ENCODE assay signal across 1 cellular context in the genomic region with DNA sequence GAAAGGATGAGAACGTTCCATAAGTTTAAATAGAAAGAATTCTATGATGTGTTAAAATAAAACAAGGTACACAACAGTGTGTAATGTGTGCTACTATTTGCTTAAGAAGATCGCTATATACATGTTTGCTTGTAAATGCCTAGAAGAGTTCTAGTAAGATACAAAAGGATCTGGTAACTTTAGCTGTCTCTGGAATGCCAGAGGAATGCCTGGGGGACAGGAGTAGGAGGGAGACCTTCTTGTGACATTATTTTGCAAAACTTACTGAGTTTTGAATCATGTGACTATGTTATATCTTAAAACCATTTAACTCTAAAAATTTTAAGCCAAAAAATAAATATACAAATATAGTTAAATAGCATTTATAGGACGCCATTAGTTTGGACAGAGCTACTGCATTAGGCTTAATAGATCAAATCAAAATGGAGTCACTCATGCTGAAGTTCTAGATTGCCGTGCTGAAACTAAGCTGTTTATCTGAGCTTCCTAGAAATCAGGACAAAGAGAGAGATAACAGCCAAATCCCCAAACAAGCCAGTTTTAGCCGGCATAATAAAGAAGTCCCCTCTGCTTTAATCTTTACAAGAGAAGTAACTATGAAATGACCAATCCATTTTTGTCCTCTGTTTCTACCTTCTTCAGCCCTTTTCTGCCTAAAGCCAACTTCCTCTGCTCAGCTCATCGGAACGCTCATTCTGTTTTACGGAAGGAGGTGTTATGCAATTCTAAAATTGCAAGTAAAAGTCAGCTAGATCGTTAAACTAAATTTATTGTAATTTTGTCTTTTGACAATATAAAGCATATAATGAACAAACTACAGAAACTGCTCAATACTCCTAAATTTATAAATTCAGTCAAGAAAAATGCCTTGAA.
TF ChIP-seq lines count a peak whose summit lies in the region.

No MANE protein-coding gene starts in this region.

TF ChIP-seq in GM12878, 131 proteins besides CTCF, POLR2A, EP300 and RAD21 (continued from another document):
- TF ChIP-seq, protein P1, sequence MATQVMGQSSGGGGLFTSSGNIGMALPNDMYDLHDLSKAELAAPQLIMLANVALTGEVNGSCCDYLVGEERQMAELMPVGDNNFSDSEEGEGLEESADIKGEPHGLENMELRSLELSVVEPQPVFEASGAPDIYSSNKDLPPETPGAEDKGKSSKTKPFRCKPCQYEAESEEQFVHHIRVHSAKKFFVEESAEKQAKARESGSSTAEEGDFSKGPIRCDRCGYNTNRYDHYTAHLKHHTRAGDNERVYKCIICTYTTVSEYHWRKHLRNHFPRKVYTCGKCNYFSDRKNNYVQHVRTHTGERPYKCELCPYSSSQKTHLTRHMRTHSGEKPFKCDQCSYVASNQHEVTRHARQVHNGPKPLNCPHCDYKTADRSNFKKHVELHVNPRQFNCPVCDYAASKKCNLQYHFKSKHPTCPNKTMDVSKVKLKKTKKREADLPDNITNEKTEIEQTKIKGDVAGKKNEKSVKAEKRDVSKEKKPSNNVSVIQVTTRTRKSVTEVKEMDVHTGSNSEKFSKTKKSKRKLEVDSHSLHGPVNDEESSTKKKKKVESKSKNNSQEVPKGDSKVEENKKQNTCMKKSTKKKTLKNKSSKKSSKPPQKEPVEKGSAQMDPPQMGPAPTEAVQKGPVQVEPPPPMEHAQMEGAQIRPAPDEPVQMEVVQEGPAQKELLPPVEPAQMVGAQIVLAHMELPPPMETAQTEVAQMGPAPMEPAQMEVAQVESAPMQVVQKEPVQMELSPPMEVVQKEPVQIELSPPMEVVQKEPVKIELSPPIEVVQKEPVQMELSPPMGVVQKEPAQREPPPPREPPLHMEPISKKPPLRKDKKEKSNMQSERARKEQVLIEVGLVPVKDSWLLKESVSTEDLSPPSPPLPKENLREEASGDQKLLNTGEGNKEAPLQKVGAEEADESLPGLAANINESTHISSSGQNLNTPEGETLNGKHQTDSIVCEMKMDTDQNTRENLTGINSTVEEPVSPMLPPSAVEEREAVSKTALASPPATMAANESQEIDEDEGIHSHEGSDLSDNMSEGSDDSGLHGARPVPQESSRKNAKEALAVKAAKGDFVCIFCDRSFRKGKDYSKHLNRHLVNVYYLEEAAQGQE (IDR thresholded peaks at IDR 0.05; ENCODE audit: low read depth, low read length) = no peak
- no peak for TF ChIP-seq POU2F2 (IDR thresholded peaks at IDR 0.05; ENCODE audit: borderline replicate concordance, low read depth, low read length)
- TF ChIP-seq, protein P2, sequence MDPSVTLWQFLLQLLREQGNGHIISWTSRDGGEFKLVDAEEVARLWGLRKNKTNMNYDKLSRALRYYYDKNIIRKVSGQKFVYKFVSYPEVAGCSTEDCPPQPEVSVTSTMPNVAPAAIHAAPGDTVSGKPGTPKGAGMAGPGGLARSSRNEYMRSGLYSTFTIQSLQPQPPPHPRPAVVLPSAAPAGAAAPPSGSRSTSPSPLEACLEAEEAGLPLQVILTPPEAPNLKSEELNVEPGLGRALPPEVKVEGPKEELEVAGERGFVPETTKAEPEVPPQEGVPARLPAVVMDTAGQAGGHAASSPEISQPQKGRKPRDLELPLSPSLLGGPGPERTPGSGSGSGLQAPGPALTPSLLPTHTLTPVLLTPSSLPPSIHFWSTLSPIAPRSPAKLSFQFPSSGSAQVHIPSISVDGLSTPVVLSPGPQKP (IDR thresholded peaks at IDR 0.05; ENCODE audit: low read depth, low read length) = no peak
- TF ChIP-seq CHD2 (IDR thresholded peaks at IDR 0.05; ENCODE audit: borderline replicate concordance, low read depth, low read length) = no peak
- TF ChIP-seq, protein P3, sequence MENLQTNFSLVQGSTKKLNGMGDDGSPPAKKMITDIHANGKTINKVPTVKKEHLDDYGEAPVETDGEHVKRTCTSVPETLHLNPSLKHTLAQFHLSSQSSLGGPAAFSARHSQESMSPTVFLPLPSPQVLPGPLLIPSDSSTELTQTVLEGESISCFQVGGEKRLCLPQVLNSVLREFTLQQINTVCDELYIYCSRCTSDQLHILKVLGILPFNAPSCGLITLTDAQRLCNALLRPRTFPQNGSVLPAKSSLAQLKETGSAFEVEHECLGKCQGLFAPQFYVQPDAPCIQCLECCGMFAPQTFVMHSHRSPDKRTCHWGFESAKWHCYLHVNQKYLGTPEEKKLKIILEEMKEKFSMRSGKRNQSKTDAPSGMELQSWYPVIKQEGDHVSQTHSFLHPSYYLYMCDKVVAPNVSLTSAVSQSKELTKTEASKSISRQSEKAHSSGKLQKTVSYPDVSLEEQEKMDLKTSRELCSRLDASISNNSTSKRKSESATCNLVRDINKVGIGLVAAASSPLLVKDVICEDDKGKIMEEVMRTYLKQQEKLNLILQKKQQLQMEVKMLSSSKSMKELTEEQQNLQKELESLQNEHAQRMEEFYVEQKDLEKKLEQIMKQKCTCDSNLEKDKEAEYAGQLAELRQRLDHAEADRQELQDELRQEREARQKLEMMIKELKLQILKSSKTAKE (IDR thresholded peaks at IDR 0.05; ENCODE audit: low read depth, poor library complexity, severe bottlenecking) = no peak
- no peak for TF ChIP-seq SUZ12 (IDR thresholded peaks at IDR 0.05; ENCODE audit: unreplicated experiment)
- no peak for TF ChIP-seq EZH2 (IDR thresholded peaks at IDR 0.05; ENCODE audit: borderline replicate concordance, control insufficient read depth, low read depth, low read length)
- TF ChIP-seq, protein P4, sequence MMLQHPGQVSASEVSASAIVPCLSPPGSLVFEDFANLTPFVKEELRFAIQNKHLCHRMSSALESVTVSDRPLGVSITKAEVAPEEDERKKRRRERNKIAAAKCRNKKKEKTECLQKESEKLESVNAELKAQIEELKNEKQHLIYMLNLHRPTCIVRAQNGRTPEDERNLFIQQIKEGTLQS (IDR thresholded peaks at IDR 0.05; ENCODE audit: borderline replicate concordance, extremely low read depth, low read depth, low read length) = no peak
